Comparison of ENCODE assay signal across 8 cellular contexts in the genomic region with DNA sequence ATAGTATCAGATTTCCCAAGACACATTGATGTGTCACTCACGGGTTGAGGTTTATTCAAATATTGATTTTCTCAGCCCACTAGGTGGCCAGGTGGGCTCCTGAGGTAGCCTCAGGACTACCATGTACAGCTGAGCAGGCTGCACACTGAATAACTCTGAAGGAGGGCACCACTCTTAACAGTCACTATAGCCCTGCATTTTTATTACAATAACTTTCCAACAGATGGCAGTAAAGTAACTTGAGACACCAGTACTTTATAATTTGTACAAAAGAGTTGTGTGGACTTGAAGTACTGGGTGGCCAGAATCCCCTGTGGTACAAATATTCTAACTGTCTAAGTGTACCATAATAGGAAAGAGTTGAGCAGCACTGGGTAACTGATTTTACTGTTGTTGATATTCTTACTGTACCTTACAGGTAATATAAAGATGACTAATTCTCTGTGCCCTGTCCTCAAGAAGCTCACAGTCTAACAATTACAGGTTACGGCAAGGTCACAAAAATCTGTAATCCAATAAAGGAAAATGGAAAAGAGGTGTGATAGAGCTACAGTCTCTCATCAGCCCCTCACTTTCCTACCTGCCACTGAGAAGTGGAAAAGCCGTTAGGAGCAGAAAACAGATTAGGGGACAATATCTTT.
DNase-seq lines count a peak whose midpoint lies in the region; ATAC-seq and TF ChIP-seq lines count a peak whose summit lies in the region.

No MANE protein-coding gene starts in this region.

- POLR2A ChIA-PET in WTC11 (lab: Charles Lee): no interaction called here

- TF ChIP-seq CTCF in NB4 (IDR thresholded peaks at IDR 0.05; ENCODE audit: low read depth, low read length) (peak; percentile 31), WTC11 (IDR thresholded peaks at IDR 0.05) (no peak), transverse colon (IDR thresholded peaks at IDR 0.05) (peak in 4 of 5 experiments; percentile 27 to 42 (median 40))

- H3K4me1 Mint-ChIP-seq in activated CD8-positive, alpha-beta memory T cell treated with anti-CD3 and anti-CD28 coated beads, Interleukin-2, amount 10 ng/mL, durations not matched to agents 7 days and 5 days: no peaks in the 10 kb centered on the region
- H3K4me1 Mint-ChIP-seq in WTC11 (peaks cover 17% of the 10 kb centered on the region), immature natural killer cell (no peaks in the 10 kb centered on the region)

- H3K4me3 ChIP-seq in NB4 (ENCODE audit: low read depth, low read length) (no peak overlapping the region), transverse colon (no peak overlapping the region)

- no peak overlapping the region for H3K27ac ChIP-seq in transverse colon

- peak; percentile 76 for ATAC-seq in activated CD8-positive, alpha-beta memory T cell treated with anti-CD3 and anti-CD28 coated beads, Interleukin-2, amount 10 ng/mL, durations not matched to agents 7 days and 5 days
- ATAC-seq in WTC11: peak; percentile 68
- ATAC-seq in GM19452 (IDR thresholded peaks at IDR 0.05; ENCODE audit: unreplicated experiment): no peak

- H3K27me3 ChIP-seq in transverse colon: no peaks in the 10 kb centered on the region

- H3K27ac Mint-ChIP-seq in activated CD8-positive, alpha-beta memory T cell treated with anti-CD3 and anti-CD28 coated beads, Interleukin-2, amount 10 ng/mL, durations not matched to agents 7 days and 5 days: no peak overlapping the region
- no peak overlapping the region for H3K27ac Mint-ChIP-seq in WTC11
- no peak overlapping the region for H3K27ac Mint-ChIP-seq in immature natural killer cell

- intact Hi-C loops in transverse colon (cut with DNase I; ENCODE audit: low total_unique reads): no loop called here

- 76 to 92% methylated on average over 2 to 3 of the region's 3 CpGs for WGBS in transverse colon (ENCODE audit: low coverage in 1 of 2), 2 donors

- TF ChIP-seq EP300 in transverse colon (IDR thresholded peaks at IDR 0.05; ENCODE audit: low read depth): no peak

- in situ Hi-C loops in transverse colon (cut with MboI; ENCODE audit: low pct_ligation_motif_present in 1 of 4, low pct_unique_long_range_greater_than_20kb in 1 of 4, low sequenced_read_pairs in 3 of 4): no loop called here

- H3K9me3 Mint-ChIP-seq in activated CD8-positive, alpha-beta memory T cell treated with anti-CD3 and anti-CD28 coated beads, Interleukin-2, amount 10 ng/mL, durations not matched to agents 7 days and 5 days (ENCODE audit: low read depth): no peaks in the 10 kb centered on the region
- H3K9me3 Mint-ChIP-seq in WTC11 (no peaks in the 10 kb centered on the region), immature natural killer cell (no peaks in the 10 kb centered on the region)

- no peaks in the 10 kb centered on the region for H3K9me3 ChIP-seq in transverse colon

- TF ChIP-seq POLR2A in NB4 (IDR thresholded peaks at IDR 0.05; ENCODE audit: extremely low read depth, insufficient read length) (no peak), transverse colon (IDR thresholded peaks at IDR 0.05) (no peak)

- DNase-seq in activated CD8-positive, alpha-beta memory T cell treated with anti-CD3 and anti-CD28 coated beads, Interleukin-2, amount 10 ng/mL, durations not matched to agents 7 days and 5 days: no peak
- DNase-seq in activated CD8-positive, alpha-beta memory T cell treated with anti-CD3 and anti-CD28 coated beads, Interleukin-2, amount 50 U/mL, for 48 hours: no peak
- DNase-seq in NB4 (ENCODE audit: low read depth) (peak; percentile 63), WTC11 (ENCODE audit: low spot score) (no peak), immature natural killer cell (peak; percentile 25 to 44 (median 29)), transverse colon (no peak)
- no peak for DNase-seq in activated CD8-positive, alpha-beta memory T cell treated with anti-CD3 and anti-CD28 coated beads for 24 hours

- H3K4me1 ChIP-seq in transverse colon: no peaks in the 10 kb centered on the region

- H3K36me3 Mint-ChIP-seq in activated CD8-positive, alpha-beta memory T cell treated with anti-CD3 and anti-CD28 coated beads, Interleukin-2, amount 10 ng/mL, durations not matched to agents 7 days and 5 days: peaks cover 4% of the 10 kb centered on the region
- H3K36me3 Mint-ChIP-seq in WTC11: peaks cover 7% of the 10 kb centered on the region
- H3K36me3 Mint-ChIP-seq in immature natural killer cell: peaks cover 0 to 10% (median 10%) of the 10 kb centered on the region in 3 donors

- H3K27me3 Mint-ChIP-seq in activated CD8-positive, alpha-beta memory T cell treated with anti-CD3 and anti-CD28 coated beads, Interleukin-2, amount 10 ng/mL, durations not matched to agents 7 days and 5 days: no peaks in the 10 kb centered on the region
- H3K27me3 Mint-ChIP-seq in WTC11 (ENCODE audit: low read depth) (no peaks in the 10 kb centered on the region), immature natural killer cell (ENCODE audit: low read depth in 3 of 3) (no peaks in the 10 kb centered on the region)

- CTCF ChIA-PET in activated CD8-positive, alpha-beta memory T cell treated with anti-CD3 and anti-CD28 coated beads, Interleukin-2, amount 10 ng/mL, durations not matched to agents 7 days and 5 days (lab: Charles Lee): interaction anchor here (0.7 to 2.0 kb wide), 10 partner anchors 9 to 408 kb away, joined by 3 to 6 read pairs (median 3); partner anchors contain the start of gene ISL2
- CTCF ChIA-PET in WTC11 (lab: Charles Lee): interaction anchor here (0.7 to 2.5 kb wide), 6 partner anchors 10 to 101 kb away, joined by 3 to 24 read pairs (median 6); partner anchors contain the start of gene ISL2

- H3K36me3 ChIP-seq in transverse colon: peaks cover 0 to 5% (median 2%) of the 10 kb centered on the region in 4 donors

- no peak overlapping the region for H3K4me3 Mint-ChIP-seq in activated CD8-positive, alpha-beta memory T cell treated with anti-CD3 and anti-CD28 coated beads, Interleukin-2, amount 10 ng/mL, durations not matched to agents 7 days and 5 days
- H3K4me3 Mint-ChIP-seq in WTC11 (no peak overlapping the region), immature natural killer cell (no peak overlapping the region)

TF ChIP-seq in WTC11, 78 proteins besides CTCF, POLR2A, EP300 and RAD21 (continues in another document):
- TF ChIP-seq RELA (CRISPR knock-in tag; IDR thresholded peaks at IDR 0.05; ENCODE audit: borderline replicate concordance) (no peak), NFE2L1 (CRISPR knock-in tag; IDR thresholded peaks at IDR 0.05) (no peak), MYBL2 (CRISPR knock-in tag; IDR thresholded peaks at IDR 0.05) (no peak), FOXK1 (CRISPR knock-in tag; IDR thresholded peaks at IDR 0.05) (no peak), STAT6 (CRISPR knock-in tag; conservative IDR thresholded peaks at IDR 0.05; ENCODE audit: low read depth) (no peak), ZNF219 (CRISPR knock-in tag; IDR thresholded peaks at IDR 0.05; ENCODE audit: borderline replicate concordance) (no peak), ZNF532 (CRISPR knock-in tag; IDR thresholded peaks at IDR 0.05; ENCODE audit: borderline replicate concordance) (no peak)

Comparison
In these comparisons a context has a peak if more than half of its experiments do, and no peak if none do; other contexts are left out.
1. DNase-seq: peak in NB4 (single experiment) and immature natural killer cell (3 of 3); none in activated CD8-positive, alpha-beta memory T cell treated with anti-CD3 and anti-CD28 coated beads, Interleukin-2, amount 10 ng/mL, durations not matched to agents 7 days and 5 days (single experiment), activated CD8-positive, alpha-beta memory T cell treated with anti-CD3 and anti-CD28 coated beads, Interleukin-2, amount 50 U/mL, for 48 hours (single experiment), WTC11 (single experiment), transverse colon (single experiment) and activated CD8-positive, alpha-beta memory T cell treated with anti-CD3 and anti-CD28 coated beads for 24 hours (single experiment).